In genomic region chr6:112328826-112329446, GRCh38 we compare ENCODE assay signal across 6 cellular contexts. TPM values are rescaled to one million over a fixed set of nuclear protein-coding genes. Genes with fewer than 3 reads are reported as not detected.
"Had no signal": no experiment of that assay in that cellular context is flagged by ENCODE, and none has a peak within 500 bp of the region (broad histone marks: within the 10 kb centered on the region; RNA-seq: fewer than 3 reads in every experiment).

No MANE protein-coding gene starts in this region.

RNA-seq across cellular contexts. Expression of gene RFPL4B, which starts 18.2 kb away (rescaled TPM):
- total RNA-seq: activated CD8-positive, alpha-beta T cell treated with anti-CD3 and anti-CD28 coated beads, Interleukin-2, amount 10 ng/mL, durations not matched to agents 7 days and 5 days; activated naive CD8-positive, alpha-beta T cell treated with anti-CD3 and anti-CD28 coated beads, Interleukin-2, amount 10 ng/mL, durations not matched to agents 7 days and 5 days; adrenal gland; cerebellum; T-helper 17 cell; WTC11 had no signal
- polyA plus RNA-seq: adrenal gland had no signal
